ENCODE assay signal across 27 cellular contexts in the genomic region with DNA sequence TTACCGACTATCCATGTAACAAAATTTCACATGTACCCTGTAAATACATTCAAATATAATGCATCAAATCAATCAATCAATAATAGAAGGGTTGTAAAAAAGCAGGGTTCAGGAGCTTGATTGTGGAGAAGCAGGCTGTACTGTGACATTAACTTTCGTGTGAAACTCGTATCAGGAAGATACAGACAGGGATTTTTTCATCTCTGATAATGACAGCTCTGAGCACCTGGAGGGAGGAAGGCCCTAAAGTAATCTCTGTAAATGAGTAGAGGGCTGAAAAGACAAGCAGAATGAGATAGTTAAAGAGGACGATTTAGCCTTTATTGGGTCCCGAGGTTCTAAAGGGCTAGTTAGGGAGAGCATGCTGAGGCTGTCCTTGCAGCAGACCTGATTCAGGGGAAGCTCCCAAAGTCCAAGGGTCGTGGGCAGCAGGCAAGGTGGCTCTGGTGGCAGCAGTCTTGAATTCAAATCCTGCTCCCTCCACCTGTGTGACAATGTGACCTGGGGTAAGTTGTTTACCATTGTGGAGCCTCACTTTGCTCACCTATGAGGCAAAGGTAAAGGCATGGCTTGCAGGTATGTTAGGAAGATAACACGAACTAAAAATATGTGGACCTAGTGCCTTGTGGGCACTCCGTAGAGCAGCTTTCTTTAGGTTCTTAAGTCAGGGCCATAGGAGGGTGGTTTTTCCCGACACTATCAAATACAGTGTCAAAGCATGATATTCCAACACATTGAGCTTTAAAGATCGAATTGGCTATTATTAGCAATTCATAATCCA.
DNase-seq lines count a peak whose midpoint lies in the region; ATAC-seq, FAIRE-seq and TF ChIP-seq lines count a peak whose summit lies in the region.
"Had no signal": no experiment of that assay in that cellular context is flagged by ENCODE, and none has a peak within 500 bp of the region (broad histone marks: within the 10 kb centered on the region; RNA-seq: fewer than 3 reads in every experiment).

No MANE protein-coding gene starts in this region.

- no peaks in the 10 kb centered on the region for H3K9me1 ChIP-seq in K562 (ENCODE audit: control insufficient read depth, insufficient read depth, low read length)

- no peak for FAIRE-seq in K562 (lab: Jason Lieb, UNC)
- FAIRE-seq: A204.1 had no signal

- peak in 1 of 4 experiments; percentile 37 for DNase-seq in K562 (ENCODE audit: extremely low read depth in 1 of 4, low spot score in 3 of 4)
- DNase-seq in neuronal stem cell (ENCODE audit: low spot score): no peak
- DNase-seq in PC-9: no peak
- DNase-seq in GM19238 (ENCODE audit: insufficient read length, low spot score): no peak
- no peak for DNase-seq in NCI-H1105 (lab: John Stamatoyannopoulos, UW)
- DNase-seq: AML-193; Caco-2; CD8-positive, alpha-beta T cell; DMS 273 treated with DMSO at 0.1 percent for 48 hours; DMS79; EL; GDM1; GOT3; Karpas-422; NCI-H1092; NCI-H1436; NCI-H187; NCI-H2081 treated with DMSO at 0.1 percent for 48 hours; NCI-H2171 treated with DMSO at 0.1 percent for 48 hours; NCI-H345; NCI-H510A treated with DMSO at 0.1 percent for 48 hours; SJCRH30 had no signal

- no peaks in the 10 kb centered on the region for H3K9me2 ChIP-seq in PC-9 (ENCODE audit: insufficient read depth)

- H3K4me1 ChIP-seq in HUES48 (ENCODE audit: control insufficient read depth, insufficient read depth, low read length) (peaks cover 74% of the 10 kb centered on the region), K562 (replicated peaks in 1 of 2; ENCODE audit: control insufficient read depth in 2 of 2, insufficient read depth in 2 of 2, low read length in 2 of 2) (peaks cover 41 to 61% of the 10 kb centered on the region in 2 experiments), neuronal stem cell (ENCODE audit: control insufficient read depth in 2 of 2, insufficient read depth in 1 of 2, low read depth in 1 of 2, low read length in 2 of 2) (no peaks in the 10 kb centered on the region), PC-9 (replicated peaks; ENCODE audit: insufficient read depth) (no peaks in the 10 kb centered on the region)
- H3K4me1 ChIP-seq: SJCRH30 had no signal

- H4K8ac ChIP-seq in neuronal stem cell (ENCODE audit: low read depth, low read length): no peak overlapping the region

- POLR2A ChIA-PET in K562 (lab: Yijun Ruan, JAX) (interaction anchor here (0.8 to 17.2 kb wide), 6 partner anchors 9 to 278 kb away, joined by 3 to 186 read pairs (median 3); partner anchors contain the start of gene MYLIP), PC-9 (lab: Charles Lee; ENCODE audit: unreplicated experiment) (no interaction called here)

- H2BK15ac ChIP-seq in neuronal stem cell (ENCODE audit: low read length): no peak overlapping the region

- intact Hi-C loops in K562 (cut with micrococcal nuclease): loop anchor here (5.0 kb wide), 1 partner anchor 217 kb away; no protein-coding TSS in a partner anchor
- intact Hi-C loops in PC-9 (cut with micrococcal nuclease; ENCODE audit: unreplicated experiment): no loop called here

- no peak overlapping the region for H2BK12ac ChIP-seq in neuronal stem cell (ENCODE audit: low read length)

- ATAC-seq in K562 (no peak), GM19035 (IDR thresholded peaks at IDR 0.05; ENCODE audit: unreplicated experiment) (no peak)
- ATAC-seq: CD8-positive, alpha-beta T cell; SK-N-SH treated with all-trans-retinoic acid at 6 μM for 48 hours had no signal

- H3F3A ChIP-seq in PC-9 (ENCODE audit: insufficient read depth, low read depth): no peaks in the 10 kb centered on the region

- no peaks in the 10 kb centered on the region for H4K20me1 ChIP-seq in K562 (replicated peaks; ENCODE audit: control insufficient read depth, insufficient read depth, low read length)
- H4K20me1 ChIP-seq in PC-9 (ENCODE audit: insufficient read depth): no peaks in the 10 kb centered on the region
- H4K20me1 ChIP-seq: BLaER1 treated with 17β-estradiol and CSF1 and Interleukin-3, amounts not matched to agents 10 nM and 100 nM had no signal

- H3K4me2 ChIP-seq in K562 (ENCODE audit: insufficient read depth, low read length) (no peak overlapping the region), neuronal stem cell (ENCODE audit: insufficient read depth, low read length, poor library complexity, severe bottlenecking) (no peak overlapping the region), PC-9 (no peak overlapping the region)
- H3K4me2 ChIP-seq: BLaER1 treated with 17β-estradiol and CSF1 and Interleukin-3, amounts not matched to agents 10 nM and 100 nM had no signal

- H3K9me3 ChIP-seq in HUES48 (ENCODE audit: control insufficient read depth, insufficient read depth, low read length) (no peaks in the 10 kb centered on the region), K562 (replicated peaks; ENCODE audit: control insufficient read depth, insufficient read depth, low read depth, low read length) (no peaks in the 10 kb centered on the region), neuronal stem cell (replicated peaks in 1 of 2; ENCODE audit: control insufficient read depth in 2 of 2, insufficient read depth in 1 of 2, low read depth in 1 of 2, low read length in 2 of 2) (no peaks in the 10 kb centered on the region), PC-9 (ENCODE audit: insufficient read depth, low read depth) (no peaks in the 10 kb centered on the region)
- H3K9me3 ChIP-seq: Caco-2, SJCRH30 had no signal

- no peak for TF ChIP-seq RAD21 in K562 (CRISPR knock-in tag; conservative IDR thresholded peaks at IDR 0.05 in 1 of 2, IDR thresholded peaks at IDR 0.05 in 1 of 2)

- no peak overlapping the region for H3K4ac ChIP-seq in neuronal stem cell (ENCODE audit: low read length)

- TF ChIP-seq POLR2A in K562 (conservative IDR thresholded peaks at IDR 0.05): no peak

- 0 out of 2 replicates have a peak overlapping the region, but pooled peaks have one; percentile 7 for H3K9ac ChIP-seq in HUES48 (ENCODE audit: low read depth, low read length)
- peak overlapping the region in 1 of 2 experiments; percentile 74; a peak in 1 of 4 replicates for H3K9ac ChIP-seq in K562 (ENCODE audit: insufficient read depth in 1 of 2, low read depth in 2 of 2, low read length in 2 of 2)
- H3K9ac ChIP-seq in neuronal stem cell (ENCODE audit: low read depth, low read length, poor library complexity): no peak overlapping the region
- H3K9ac ChIP-seq: BLaER1 treated with 17β-estradiol and CSF1 and Interleukin-3, amounts not matched to agents 10 nM and 100 nM had no signal

- H2AK5ac ChIP-seq in neuronal stem cell (ENCODE audit: low read depth, low read length): no peak overlapping the region

- H3K27ac ChIP-seq in HUES48 (ENCODE audit: low read depth, low read length): no peak overlapping the region
- no peak overlapping the region for H3K27ac ChIP-seq in K562 (ENCODE audit: extremely low read depth, low read depth, low read length)
- no peak overlapping the region for H3K27ac ChIP-seq in neuronal stem cell (replicated peaks; ENCODE audit: low read length)
- H3K27ac ChIP-seq in PC-9: no peak overlapping the region
- H3K27ac ChIP-seq: SJCRH30 had no signal

- no peak for TF ChIP-seq CTCF in K562 (IDR thresholded peaks at IDR 0.05 in 2 of 3, conservative IDR thresholded peaks at IDR 0.05 in 1 of 3; ENCODE audit: insufficient read depth in 2 of 3, low read depth in 1 of 3, low read length in 3 of 3)
- no peak for TF ChIP-seq CTCF in PC-9 (conservative IDR thresholded peaks at IDR 0.05)

- H3K27me3 ChIP-seq in HUES48 (ENCODE audit: control insufficient read depth, insufficient read depth, low read length) (no peaks in the 10 kb centered on the region), K562 (ENCODE audit: control insufficient read depth in 2 of 2, insufficient read depth in 2 of 2, low read length in 2 of 2) (no peaks in the 10 kb centered on the region), neuronal stem cell (ENCODE audit: control insufficient read depth in 3 of 3, insufficient read depth in 3 of 3, low read depth in 1 of 3, low read length in 3 of 3) (no peaks in the 10 kb centered on the region), PC-9 (ENCODE audit: insufficient read depth, low read depth) (peaks cover 66% of the 10 kb centered on the region)
- H3K27me3 ChIP-seq: BLaER1 treated with 17β-estradiol and CSF1 and Interleukin-3, amounts not matched to agents 10 nM and 100 nM; SJCRH30 had no signal

- no TSS peak for BruUV-seq in K562 (replicated peaks; lab: Mats Ljungman, UMichigan)
- BruUV-seq in PC-9 (replicated peaks; lab: Mats Ljungman, UMichigan): no TSS peak

- no peak overlapping the region for H4K91ac ChIP-seq in neuronal stem cell (ENCODE audit: low read depth, low read length, poor library complexity)

- H3K36me3 ChIP-seq in HUES48 (ENCODE audit: control insufficient read depth, insufficient read depth, low read length) (no peaks in the 10 kb centered on the region), K562 (ENCODE audit: control insufficient read depth, insufficient read depth, low read length) (no peaks in the 10 kb centered on the region), neuronal stem cell (replicated peaks in 1 of 2; ENCODE audit: control insufficient read depth in 2 of 2, insufficient read depth in 2 of 2, low read length in 2 of 2) (no peaks in the 10 kb centered on the region), PC-9 (ENCODE audit: low read depth) (no peaks in the 10 kb centered on the region)
- H3K36me3 ChIP-seq: BLaER1 treated with 17β-estradiol and CSF1 and Interleukin-3, amounts not matched to agents 10 nM and 100 nM; SJCRH30 had no signal

- H3K79me1 ChIP-seq in neuronal stem cell (ENCODE audit: low read depth, low read length): no peaks in the 10 kb centered on the region

- no peak overlapping the region for H2BK120ac ChIP-seq in neuronal stem cell (ENCODE audit: low read depth, low read length)

- WGBS in K562 (ENCODE audit: insufficient coverage, low coverage, missing lambda C conversion rate): 50% methylated on average over 10 of the region's 10 CpGs
- WGBS in neuronal stem cell (ENCODE audit: extremely low coverage in 2 of 2, insufficient read length in 2 of 2, insufficient replicate concordance in 1 of 2), 2 donors: no CpG with 5 or more reads among the region's 10 CpGs

- peak overlapping the region; percentile 30 for H3K18ac ChIP-seq in neuronal stem cell (ENCODE audit: low read length)

- H3K23ac ChIP-seq in neuronal stem cell (ENCODE audit: low read depth, low read length, poor library complexity): no peak overlapping the region

- in situ Hi-C loops in K562 (cut with MboI): no loop called here

- no peak for TF ChIP-seq EP300 in K562 (IDR thresholded peaks at IDR 0.05; ENCODE audit: low read length)

- H2BK5ac ChIP-seq in neuronal stem cell (ENCODE audit: low read length): no peak overlapping the region

- H3K79me2 ChIP-seq in K562 (ENCODE audit: control insufficient read depth, insufficient read depth, low read length): no peaks in the 10 kb centered on the region
- H3K79me2 ChIP-seq in PC-9 (ENCODE audit: low read depth): no peaks in the 10 kb centered on the region

- H3K4me3 ChIP-seq in HUES48 (ENCODE audit: low read depth, low read length) (no peak overlapping the region), K562 (no peak overlapping the region), neuronal stem cell (ENCODE audit: low read length in 2 of 2) (no peak overlapping the region), PC-9 (no peak overlapping the region)
- H3K4me3 ChIP-seq: BLaER1 treated with 17β-estradiol and CSF1 and Interleukin-3, amounts not matched to agents 10 nM and 100 nM; SJCRH30 had no signal

- CTCF ChIA-PET in K562 (lab: Yijun Ruan, JAX; ENCODE audit: low intra/inter-chr PET ratio) (no interaction called here), PC-9 (lab: Charles Lee) (no interaction called here)

- H3K14ac ChIP-seq in neuronal stem cell (ENCODE audit: low read length): no peak overlapping the region

- H2AFZ ChIP-seq in K562 (ENCODE audit: low read depth, low read length) (no peak overlapping the region), neuronal stem cell (ENCODE audit: low read length) (no peak overlapping the region), PC-9 (no peak overlapping the region)
